ENCODE assay signal across 22 cellular contexts in genomic region chr17:10106067-10106466, GRCh38.
DNase-seq lines count a peak whose midpoint lies in the region; TF ChIP-seq lines count a peak whose summit lies in the region.
"Had no signal": no experiment of that assay in that cellular context is flagged by ENCODE, and none has a peak within 500 bp of the region (broad histone marks: within the 10 kb centered on the region; RNA-seq: fewer than 3 reads in every experiment).

No MANE protein-coding gene starts in this region.

- peaks cover 40% of the 10 kb centered on the region for H3K4me1 Mint-ChIP-seq in mesothelial cell of epicardium
- H3K4me1 Mint-ChIP-seq in activated naive CD8-positive, alpha-beta T cell treated with anti-CD3 and anti-CD28 coated beads for 36 hours, result peaks cover 2% of the 10 kb centered on the region
- H3K4me1 Mint-ChIP-seq: activated CD4-positive, alpha-beta memory T cell treated with anti-CD3 and anti-CD28 coated beads, Interleukin-2, amount 10 ng/mL, durations not matched to agents 7 days and 5 days had no signal

- no peaks in the 10 kb centered on the region for H3K27me3 ChIP-seq in GM23248 (replicated peaks; ENCODE audit: insufficient read depth)
- H3K27me3 ChIP-seq in esophagus (ENCODE audit: control insufficient read depth in 1 of 2, insufficient read depth in 2 of 2, low read length in 2 of 2), result no peaks in the 10 kb centered on the region
- no peaks in the 10 kb centered on the region for H3K27me3 ChIP-seq in smooth muscle cell (ENCODE audit: low read depth)
- no peaks in the 10 kb centered on the region for H3K27me3 ChIP-seq in ovary
- H3K27me3 ChIP-seq: BLaER1 treated with 17β-estradiol and CSF1 and Interleukin-3, amounts not matched to agents 10 nM and 100 nM; Peyer's patch; right lobe of liver; tibial nerve had no signal

- H3K36me3 Mint-ChIP-seq in mesothelial cell of epicardium, result no peaks in the 10 kb centered on the region
- no peaks in the 10 kb centered on the region for H3K36me3 Mint-ChIP-seq in activated naive CD8-positive, alpha-beta T cell treated with anti-CD3 and anti-CD28 coated beads for 36 hours
- H3K36me3 Mint-ChIP-seq: activated naive CD8-positive, alpha-beta T cell treated with anti-CD3 and anti-CD28 coated beads, Interleukin-2, amount 10 ng/mL, durations not matched to agents 7 days and 5 days had no signal

- H3K4me2 ChIP-seq in GM23248 (ENCODE audit: unreplicated experiment), result peak overlapping the region; percentile 47
- H3K4me2 ChIP-seq in smooth muscle cell, result peak overlapping the region; percentile 65

- no peak overlapping the region for H3K4me3 Mint-ChIP-seq in mesothelial cell of epicardium
- H3K4me3 Mint-ChIP-seq in activated naive CD8-positive, alpha-beta T cell treated with anti-CD3 and anti-CD28 coated beads for 36 hours, result no peak overlapping the region
- H3K4me3 Mint-ChIP-seq: activated CD4-positive, alpha-beta memory T cell treated with anti-CD3 and anti-CD28 coated beads, Interleukin-2, amount 10 ng/mL, durations not matched to agents 7 days and 5 days; activated naive CD8-positive, alpha-beta T cell treated with anti-CD3 and anti-CD28 coated beads, Interleukin-2, amount 10 ng/mL, durations not matched to agents 7 days and 5 days; stimulated activated naive CD8-positive, alpha-beta T cell treated with anti-CD3 and anti-CD28 coated beads, Interleukin-15, Interleukin-2, amounts not matched to agents 100 ng/mL and 50 ng/mL, for 24 hours had no signal

- DNase-seq in GM23248 (no peak), mesothelial cell of epicardium (ENCODE audit: low spot score in 2 of 2, unreplicated experiment in 2 of 2) (no peak), smooth muscle cell (lab: John Stamatoyannopoulos, UW; ENCODE audit: unreplicated experiment) (no peak), ovary (no peak), CD1c-positive myeloid dendritic cell (ENCODE audit: extremely low spot score) (no peak)
- DNase-seq in activated naive CD8-positive, alpha-beta T cell treated with anti-CD3 and anti-CD28 coated beads for 36 hours, result no peak
- DNase-seq: activated CD4-positive, alpha-beta memory T cell treated with anti-CD3 and anti-CD28 coated beads, Interleukin-2, amount 10 ng/mL, durations not matched to agents 7 days and 5 days; activated naive CD8-positive, alpha-beta T cell treated with anti-CD3 and anti-CD28 coated beads, Interleukin-2, amount 10 ng/mL, durations not matched to agents 7 days and 5 days; DND-41; effector CD4-positive, alpha-beta T cell; Kasumi-1; NCI-H187; Peyer's patch; stimulated activated CD4-positive, alpha-beta T cell treated with anti-CD3 and anti-CD28 coated beads, Interleukin-15, amount 100 ng/mL, for 24 hours; T-helper 1 cell had no signal

- peaks cover 7% of the 10 kb centered on the region for H3K9me3 Mint-ChIP-seq in mesothelial cell of epicardium
- H3K9me3 Mint-ChIP-seq in activated naive CD8-positive, alpha-beta T cell treated with anti-CD3 and anti-CD28 coated beads for 36 hours, result no peaks in the 10 kb centered on the region
- H3K9me3 Mint-ChIP-seq: activated naive CD8-positive, alpha-beta T cell treated with anti-CD3 and anti-CD28 coated beads, Interleukin-2, amount 10 ng/mL, durations not matched to agents 7 days and 5 days; stimulated activated naive CD8-positive, alpha-beta T cell treated with anti-CD3 and anti-CD28 coated beads, Interleukin-15, Interleukin-2, amounts not matched to agents 100 ng/mL and 50 ng/mL, for 24 hours had no signal

- H3K9me3 ChIP-seq in GM23248 (ENCODE audit: low read depth) (no peaks in the 10 kb centered on the region), esophagus (ENCODE audit: control insufficient read depth in 2 of 2, insufficient read depth in 1 of 2, low read depth in 1 of 2, low read length in 1 of 2) (peaks cover 0 to 2% of the 10 kb centered on the region in 2 donors), smooth muscle cell (replicated peaks; ENCODE audit: low read depth) (no peaks in the 10 kb centered on the region), ovary (no peaks in the 10 kb centered on the region)
- H3K9me3 ChIP-seq: Peyer's patch, right lobe of liver, tibial nerve had no signal

- H3K27ac Mint-ChIP-seq in mesothelial cell of epicardium, result peak overlapping the region; percentile 95
- H3K27ac Mint-ChIP-seq in activated naive CD8-positive, alpha-beta T cell treated with anti-CD3 and anti-CD28 coated beads for 36 hours, result no peak overlapping the region
- H3K27ac Mint-ChIP-seq: activated CD4-positive, alpha-beta memory T cell treated with anti-CD3 and anti-CD28 coated beads, Interleukin-2, amount 10 ng/mL, durations not matched to agents 7 days and 5 days; activated naive CD8-positive, alpha-beta T cell treated with anti-CD3 and anti-CD28 coated beads, Interleukin-2, amount 10 ng/mL, durations not matched to agents 7 days and 5 days; stimulated activated naive CD8-positive, alpha-beta T cell treated with anti-CD3 and anti-CD28 coated beads, Interleukin-15, Interleukin-2, amounts not matched to agents 100 ng/mL and 50 ng/mL, for 24 hours had no signal

- TF ChIP-seq CTCF in mesothelial cell of epicardium (IDR thresholded peaks at IDR 0.05; ENCODE audit: unreplicated experiment), result no peak
- no peak for TF ChIP-seq CTCF in smooth muscle cell (IDR thresholded peaks at IDR 0.05; ENCODE audit: borderline replicate concordance, insufficient read depth, poor library complexity, severe bottlenecking)
- no peak for TF ChIP-seq CTCF in ovary (IDR thresholded peaks at IDR 0.05)

- H3K27me3 Mint-ChIP-seq in mesothelial cell of epicardium (ENCODE audit: low read depth), result no peaks in the 10 kb centered on the region
- no peaks in the 10 kb centered on the region for H3K27me3 Mint-ChIP-seq in activated naive CD8-positive, alpha-beta T cell treated with anti-CD3 and anti-CD28 coated beads for 36 hours
- H3K27me3 Mint-ChIP-seq: activated CD4-positive, alpha-beta memory T cell treated with anti-CD3 and anti-CD28 coated beads, Interleukin-2, amount 10 ng/mL, durations not matched to agents 7 days and 5 days; stimulated activated naive CD8-positive, alpha-beta T cell treated with anti-CD3 and anti-CD28 coated beads, Interleukin-15, Interleukin-2, amounts not matched to agents 100 ng/mL and 50 ng/mL, for 24 hours had no signal

- H3F3A ChIP-seq in GM23248 (ENCODE audit: insufficient read depth) (no peaks in the 10 kb centered on the region), smooth muscle cell (ENCODE audit: low read depth) (peaks cover 20% of the 10 kb centered on the region)

- peaks cover 12% of the 10 kb centered on the region for H3K4me1 ChIP-seq in GM23248 (ENCODE audit: insufficient read depth)
- H3K4me1 ChIP-seq in esophagus (ENCODE audit: control insufficient read depth in 2 of 2, insufficient read depth in 2 of 2, low read length in 1 of 2), result peaks cover 0 to 11% of the 10 kb centered on the region in 2 donors
- H3K4me1 ChIP-seq in smooth muscle cell (ENCODE audit: low read depth), result peaks cover 18% of the 10 kb centered on the region
- H3K4me1 ChIP-seq in ovary (ENCODE audit: insufficient read depth), result no peaks in the 10 kb centered on the region
- H3K4me1 ChIP-seq: Peyer's patch, right lobe of liver had no signal

- H3K4me3 ChIP-seq in GM23248 (no peak overlapping the region), esophagus (ENCODE audit: low read depth in 1 of 2, low read length in 2 of 2) (no peak overlapping the region), smooth muscle cell (no peak overlapping the region), ovary (no peak overlapping the region)
- H3K4me3 ChIP-seq: BLaER1 treated with 17β-estradiol and CSF1 and Interleukin-3, amounts not matched to agents 10 nM and 100 nM; GM12878; Peyer's patch; right lobe of liver; tibial nerve had no signal

- H3K79me2 ChIP-seq in GM23248 (ENCODE audit: insufficient read depth) (peaks cover 26% of the 10 kb centered on the region; the same call in 1 of the 2 replicates), smooth muscle cell (ENCODE audit: low read depth) (peaks cover 94% of the 10 kb centered on the region)

- H3K9ac ChIP-seq in GM23248 (no peak overlapping the region), smooth muscle cell (ENCODE audit: low read depth) (peak overlapping the region; percentile 46)
- H3K9ac ChIP-seq: BLaER1 treated with 17β-estradiol and CSF1 and Interleukin-3, amounts not matched to agents 10 nM and 100 nM had no signal

- intact Hi-C loops in ovary (cut with DNase I), result no loop called here

- 95 to 96% methylated on average over 9 of the region's 9 CpGs for WGBS in GM23248 (ENCODE audit: low coverage in 1 of 2, low lambda C conversion rate in 2 of 2, missing lambda C conversion rate in 2 of 2), 2 experiments
- 69 to 74% methylated on average over 9 of the region's 9 CpGs for WGBS in esophagus, 2 donors
- WGBS in smooth muscle cell (ENCODE audit: low lambda C conversion rate), result 90% methylated on average over 9 of the region's 9 CpGs
- WGBS in ovary, 3 donors, result 87 to 89% (median 88%) methylated on average over 9 of the region's 9 CpGs

- no peaks in the 10 kb centered on the region for H3K9me2 ChIP-seq in GM23248 (ENCODE audit: insufficient read depth)

- peak overlapping the region; percentile 44 for H3K27ac ChIP-seq in GM23248
- peak overlapping the region; percentile 77 to 92 for H3K27ac ChIP-seq in esophagus (ENCODE audit: low read depth in 2 of 2, low read length in 1 of 2)
- peak overlapping the region; percentile 83 for H3K27ac ChIP-seq in smooth muscle cell (ENCODE audit: low read depth)
- H3K27ac ChIP-seq in ovary, result no peak overlapping the region
- H3K27ac ChIP-seq: epithelial cell of prostate, right lobe of liver, tibial nerve had no signal

- no peak for TF ChIP-seq EP300 in ovary (IDR thresholded peaks at IDR 0.05)

- in situ Hi-C loops in GM23248 (cut with MboI), result no loop called here

- no peak for TF ChIP-seq POLR2A in ovary (IDR thresholded peaks at IDR 0.05)

- H4K20me1 ChIP-seq in GM23248 (ENCODE audit: insufficient read depth), result no peaks in the 10 kb centered on the region
- peaks cover 60% of the 10 kb centered on the region for H4K20me1 ChIP-seq in smooth muscle cell (ENCODE audit: low read depth)

- H3K36me3 ChIP-seq in GM23248 (ENCODE audit: low read depth) (no peaks in the 10 kb centered on the region), esophagus (ENCODE audit: control insufficient read depth in 2 of 2, insufficient read depth in 2 of 2, low read length in 1 of 2) (no peaks in the 10 kb centered on the region), smooth muscle cell (ENCODE audit: low read depth) (no peaks in the 10 kb centered on the region), ovary (no peaks in the 10 kb centered on the region)
- H3K36me3 ChIP-seq: Peyer's patch, right lobe of liver, tibial nerve had no signal

- H2AFZ ChIP-seq in GM23248, result peak overlapping the region; percentile 25
- no peak overlapping the region for H2AFZ ChIP-seq in smooth muscle cell (ENCODE audit: low read depth)

Comparison
In these comparisons a context has a peak if more than half of its experiments do, and no peak if none do; other contexts are left out.
1. H3K27ac ChIP-seq: peak in GM23248 (single experiment), esophagus (2 of 2) and smooth muscle cell (single experiment); none in ovary (0 of 2).